In the genomic region with DNA sequence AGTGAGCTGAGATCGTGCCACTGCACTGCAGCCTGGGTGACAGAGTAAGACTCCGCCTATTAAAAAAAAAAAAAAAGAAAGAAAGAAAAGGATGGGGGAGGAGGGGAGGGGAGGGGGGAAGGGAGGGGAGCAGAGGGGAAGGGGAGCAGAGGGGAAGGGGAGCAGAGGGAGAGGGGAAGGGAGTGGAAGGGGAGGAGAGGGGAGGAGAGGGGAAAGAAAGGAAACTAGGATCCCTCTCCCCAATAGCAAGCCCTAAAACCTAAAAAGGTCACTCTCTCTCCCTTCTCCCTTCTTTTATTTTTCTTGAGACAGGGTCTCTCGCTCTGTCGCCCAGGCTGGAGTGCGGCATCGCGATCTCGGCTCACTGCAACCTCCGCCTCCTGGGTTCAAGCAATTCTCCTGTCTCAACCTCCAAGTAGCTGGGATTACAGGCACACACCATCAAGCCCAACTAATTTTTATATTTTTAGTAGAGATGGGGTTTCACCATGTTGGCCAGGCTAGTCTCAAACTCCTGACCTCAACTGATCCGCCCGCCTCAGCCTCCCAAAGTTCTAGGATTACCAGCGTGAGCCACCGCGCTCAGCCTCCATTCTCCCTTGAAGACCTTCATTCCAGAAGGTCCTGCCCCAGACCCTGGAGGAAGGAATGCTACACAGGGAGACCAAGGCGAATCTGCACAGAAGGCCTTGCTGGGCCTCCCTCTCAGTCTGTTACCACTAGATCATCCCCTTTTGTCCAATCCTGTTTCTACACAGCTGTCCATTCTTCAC, we compare ENCODE assay signal across 1 cellular context.
TF ChIP-seq lines count a peak whose summit lies in the region.

No MANE protein-coding gene starts in this region.

TF ChIP-seq in HepG2, 621 proteins besides CTCF, POLR2A, EP300 and RAD21:
- TF ChIP-seq, protein P1, sequence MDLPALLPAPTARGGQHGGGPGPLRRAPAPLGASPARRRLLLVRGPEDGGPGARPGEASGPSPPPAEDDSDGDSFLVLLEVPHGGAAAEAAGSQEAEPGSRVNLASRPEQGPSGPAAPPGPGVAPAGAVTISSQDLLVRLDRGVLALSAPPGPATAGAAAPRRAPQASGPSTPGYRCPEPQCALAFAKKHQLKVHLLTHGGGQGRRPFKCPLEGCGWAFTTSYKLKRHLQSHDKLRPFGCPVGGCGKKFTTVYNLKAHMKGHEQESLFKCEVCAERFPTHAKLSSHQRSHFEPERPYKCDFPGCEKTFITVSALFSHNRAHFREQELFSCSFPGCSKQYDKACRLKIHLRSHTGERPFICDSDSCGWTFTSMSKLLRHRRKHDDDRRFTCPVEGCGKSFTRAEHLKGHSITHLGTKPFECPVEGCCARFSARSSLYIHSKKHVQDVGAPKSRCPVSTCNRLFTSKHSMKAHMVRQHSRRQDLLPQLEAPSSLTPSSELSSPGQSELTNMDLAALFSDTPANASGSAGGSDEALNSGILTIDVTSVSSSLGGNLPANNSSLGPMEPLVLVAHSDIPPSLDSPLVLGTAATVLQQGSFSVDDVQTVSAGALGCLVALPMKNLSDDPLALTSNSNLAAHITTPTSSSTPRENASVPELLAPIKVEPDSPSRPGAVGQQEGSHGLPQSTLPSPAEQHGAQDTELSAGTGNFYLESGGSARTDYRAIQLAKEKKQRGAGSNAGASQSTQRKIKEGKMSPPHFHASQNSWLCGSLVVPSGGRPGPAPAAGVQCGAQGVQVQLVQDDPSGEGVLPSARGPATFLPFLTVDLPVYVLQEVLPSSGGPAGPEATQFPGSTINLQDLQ (CRISPR knock-in tag; IDR thresholded peaks at IDR 0.05): no peak
- TF ChIP-seq, protein P2, sequence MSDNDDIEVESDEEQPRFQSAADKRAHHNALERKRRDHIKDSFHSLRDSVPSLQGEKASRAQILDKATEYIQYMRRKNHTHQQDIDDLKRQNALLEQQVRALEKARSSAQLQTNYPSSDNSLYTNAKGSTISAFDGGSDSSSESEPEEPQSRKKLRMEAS (IDR thresholded peaks at IDR 0.05): no peak
- no peak for TF ChIP-seq PHF20 (CRISPR knock-in tag; IDR thresholded peaks at IDR 0.05)
- peak; percentile 82 for TF ChIP-seq TEAD3 (CRISPR knock-in tag; optimal IDR thresholded peaks at IDR 0.05; ENCODE audit: borderline replicate concordance)
- TF ChIP-seq, protein P3, sequence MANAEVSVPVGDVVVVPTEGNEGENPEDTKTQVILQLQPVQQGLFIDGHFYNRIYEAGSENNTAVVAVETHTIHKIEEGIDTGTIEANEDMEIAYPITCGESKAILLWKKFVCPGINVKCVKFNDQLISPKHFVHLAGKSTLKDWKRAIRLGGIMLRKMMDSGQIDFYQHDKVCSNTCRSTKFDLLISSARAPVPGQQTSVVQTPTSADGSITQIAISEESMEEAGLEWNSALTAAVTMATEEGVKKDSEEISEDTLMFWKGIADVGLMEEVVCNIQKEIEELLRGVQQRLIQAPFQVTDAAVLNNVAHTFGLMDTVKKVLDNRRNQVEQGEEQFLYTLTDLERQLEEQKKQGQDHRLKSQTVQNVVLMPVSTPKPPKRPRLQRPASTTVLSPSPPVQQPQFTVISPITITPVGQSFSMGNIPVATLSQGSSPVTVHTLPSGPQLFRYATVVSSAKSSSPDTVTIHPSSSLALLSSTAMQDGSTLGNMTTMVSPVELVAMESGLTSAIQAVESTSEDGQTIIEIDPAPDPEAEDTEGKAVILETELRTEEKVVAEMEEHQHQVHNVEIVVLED (CRISPR knock-in tag; IDR thresholded peaks at IDR 0.05; ENCODE audit: borderline replicate concordance): no peak
- TF ChIP-seq PCBP2 (optimal IDR thresholded peaks at IDR 0.05; ENCODE audit: low read depth, low read length, poor library complexity, severe bottlenecking): peak; percentile 38
- TF ChIP-seq, protein P4, sequence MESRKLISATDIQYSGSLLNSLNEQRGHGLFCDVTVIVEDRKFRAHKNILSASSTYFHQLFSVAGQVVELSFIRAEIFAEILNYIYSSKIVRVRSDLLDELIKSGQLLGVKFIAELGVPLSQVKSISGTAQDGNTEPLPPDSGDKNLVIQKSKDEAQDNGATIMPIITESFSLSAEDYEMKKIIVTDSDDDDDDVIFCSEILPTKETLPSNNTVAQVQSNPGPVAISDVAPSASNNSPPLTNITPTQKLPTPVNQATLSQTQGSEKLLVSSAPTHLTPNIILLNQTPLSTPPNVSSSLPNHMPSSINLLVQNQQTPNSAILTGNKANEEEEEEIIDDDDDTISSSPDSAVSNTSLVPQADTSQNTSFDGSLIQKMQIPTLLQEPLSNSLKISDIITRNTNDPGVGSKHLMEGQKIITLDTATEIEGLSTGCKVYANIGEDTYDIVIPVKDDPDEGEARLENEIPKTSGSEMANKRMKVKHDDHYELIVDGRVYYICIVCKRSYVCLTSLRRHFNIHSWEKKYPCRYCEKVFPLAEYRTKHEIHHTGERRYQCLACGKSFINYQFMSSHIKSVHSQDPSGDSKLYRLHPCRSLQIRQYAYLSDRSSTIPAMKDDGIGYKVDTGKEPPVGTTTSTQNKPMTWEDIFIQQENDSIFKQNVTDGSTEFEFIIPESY (CRISPR knock-in tag; IDR thresholded peaks at IDR 0.05): peak; percentile 64
- no peak for TF ChIP-seq GPN1 (CRISPR knock-in tag; IDR thresholded peaks at IDR 0.05; ENCODE audit: borderline replicate concordance)
- TF ChIP-seq HNRNPK (IDR thresholded peaks at IDR 0.05; ENCODE audit: low read depth, low read length, poor library complexity, severe bottlenecking): peak; percentile 66
- TF ChIP-seq ZNF274 (CRISPR knock-in tag; IDR thresholded peaks at IDR 0.05): 0 out of 2 replicates have a peak, but pooled peaks have one; percentile 20
- no peak for TF ChIP-seq ZNF776 (CRISPR knock-in tag; IDR thresholded peaks at IDR 0.05)
- TF ChIP-seq ZFP90 (CRISPR knock-in tag; IDR thresholded peaks at IDR 0.05; ENCODE audit: borderline replicate concordance): no peak
- TF ChIP-seq ZNF382 (CRISPR knock-in tag; IDR thresholded peaks at IDR 0.05; ENCODE audit: borderline replicate concordance): no peak
- no peak for TF ChIP-seq SATB2 (CRISPR knock-in tag; IDR thresholded peaks at IDR 0.05)
TF ChIP-seq in HepG2: peak in this region for 5.
